ENCODE assay signal across 10 cellular contexts in genomic region chr19:49534632-49535385, GRCh38. TPM values are rescaled to one million over a fixed set of nuclear protein-coding genes. Genes with fewer than 3 reads are reported as not detected.
A peak's percentile ranks its signal among the peaks of the same experiment; 100 is the strongest.
DNase-seq lines count a peak whose midpoint lies in the region; ATAC-seq and TF ChIP-seq lines count a peak whose summit lies in the region.
"Had no signal": no experiment of that assay in that cellular context is flagged by ENCODE, and none has a peak within 500 bp of the region (broad histone marks: within the 10 kb centered on the region; RNA-seq: fewer than 3 reads in every experiment).

No MANE protein-coding gene starts in this region.

- H3K27me3 ChIP-seq in IMR-90 (ENCODE audit: control insufficient read depth, insufficient read depth, low read length) = no peaks in the 10 kb centered on the region

- no peak for TF ChIP-seq POLR2A in IMR-90 (IDR thresholded peaks at IDR 0.05; ENCODE audit: low read depth, low read length)

- H2BK20ac ChIP-seq in IMR-90 (ENCODE audit: low read depth, low read length) = no peak overlapping the region

- H3K27me3 Mint-ChIP-seq in CD14-positive monocyte (ENCODE audit: low read depth in 3 of 3) (peaks cover 8 to 33% (median 17%) of the 10 kb centered on the region in 3 donors), naive B cell (peaks cover 0 to 11% (median 0%) of the 10 kb centered on the region in 3 donors)
- peaks cover 4% of the 10 kb centered on the region for H3K27me3 Mint-ChIP-seq in activated T-helper 2 cell treated with anti-CD3 and anti-CD28 coated beads, Interferon-gamma antibody, Interleukin-2, Interleukin-4, amounts not matched to agents 10 μg/mL and 5 μg/mL and 100 μg/mL, durations not matched to agents 14 hours and 24 hours and 36 hours (ENCODE audit: low read depth)

- POLR2A ChIA-PET in IMR-90 (lab: Charles Lee; ENCODE audit: unreplicated experiment) = interaction anchor here (0.6 kb wide), 1 partner anchor 37 kb away, joined by 3 read pairs; no protein-coding TSS in a partner anchor

- 76% methylated on average over 5 of the region's 8 CpGs; no CpG with 5 or more reads in 1 of the 2 experiments for WGBS in IMR-90 (ENCODE audit: extremely low coverage in 2 of 2, insufficient read length in 1 of 2), 2 experiments

- H3K27ac Mint-ChIP-seq in CD14-positive monocyte (peak overlapping the region in 3 of 7 donors; percentile 9 to 74 (median 30)), naive B cell (peak overlapping the region in 5 of 6 donors; percentile 41 to 92 (median 80))
- peak overlapping the region; percentile 64 for H3K27ac Mint-ChIP-seq in activated T-helper 2 cell treated with anti-CD3 and anti-CD28 coated beads, Interferon-gamma antibody, Interleukin-2, Interleukin-4, amounts not matched to agents 10 μg/mL and 5 μg/mL and 100 μg/mL, durations not matched to agents 14 hours and 24 hours and 36 hours

- H2AFZ ChIP-seq in IMR-90 (replicated peaks; ENCODE audit: low read length, poor library complexity) = no peak overlapping the region

- no peak overlapping the region for H4K5ac ChIP-seq in IMR-90 (ENCODE audit: low read depth, low read length)

- no peak overlapping the region for H3K4me2 ChIP-seq in IMR-90 (ENCODE audit: low read depth, low read length)

- H3K4me1 Mint-ChIP-seq in CD14-positive monocyte = peaks cover 31% of the 10 kb centered on the region
- peaks cover 18% of the 10 kb centered on the region for H3K4me1 Mint-ChIP-seq in activated T-helper 2 cell treated with anti-CD3 and anti-CD28 coated beads, Interferon-gamma antibody, Interleukin-2, Interleukin-4, amounts not matched to agents 10 μg/mL and 5 μg/mL and 100 μg/mL, durations not matched to agents 14 hours and 24 hours and 36 hours (ENCODE audit: low read depth)
- H3K4me1 Mint-ChIP-seq in naive B cell = peaks cover 24 to 43% (median 39%) of the 10 kb centered on the region in 3 donors

- 0 out of 2 replicates have a peak, but pooled peaks cover 3% of the 10 kb centered on the region for H3K9me1 ChIP-seq in IMR-90 (ENCODE audit: insufficient read depth, low read length)

- no peak overlapping the region for H2BK15ac ChIP-seq in IMR-90 (ENCODE audit: low read depth, low read length)

- DNase-seq in CD14-positive monocyte (ENCODE audit: low spot score) (no peak), IMR-90 (no peak), naive B cell (no peak), NCI-H1417 (lab: John Stamatoyannopoulos, UW) (no peak), NCI-H345 treated with DMSO at 0.1 percent for 48 hours (lab: John Stamatoyannopoulos, UW; ENCODE audit: unreplicated experiment) (no peak), NCI-H1105 (lab: John Stamatoyannopoulos, UW) (no peak)
- DNase-seq in activated T-helper 2 cell treated with anti-CD3 and anti-CD28 coated beads, Interferon-gamma antibody, Interleukin-2, Interleukin-4, amounts not matched to agents 10 μg/mL and 5 μg/mL and 100 μg/mL, durations not matched to agents 14 hours and 24 hours and 36 hours (ENCODE audit: low spot score) = no peak
- DNase-seq: cortex of kidney, DMS79 had no signal

- no peak overlapping the region for H2BK5ac ChIP-seq in IMR-90 (ENCODE audit: low read depth, low read length, poor library complexity, severe bottlenecking)

- H3K23ac ChIP-seq in IMR-90 (ENCODE audit: low read depth, low read length) = peak overlapping the region; percentile 52; the same call in 1 of the 2 replicates

- no peak overlapping the region for H2BK120ac ChIP-seq in IMR-90 (ENCODE audit: low read depth, low read length)

- dilution Hi-C loops in IMR-90 (cut with HindIII; ENCODE audit: low sequenced_read_pairs, unreplicated experiment) = no loop called here

- peak overlapping the region; percentile 31 for H2AK9ac ChIP-seq in IMR-90 (replicated peaks; ENCODE audit: low read depth, low read length, poor library complexity)

- H3K9me3 Mint-ChIP-seq in CD14-positive monocyte (peaks cover 0 to 2% (median 0%) of the 10 kb centered on the region in 7 donors), naive B cell (no peaks in the 10 kb centered on the region)
- no peaks in the 10 kb centered on the region for H3K9me3 Mint-ChIP-seq in activated T-helper 2 cell treated with anti-CD3 and anti-CD28 coated beads, Interferon-gamma antibody, Interleukin-2, Interleukin-4, amounts not matched to agents 10 μg/mL and 5 μg/mL and 100 μg/mL, durations not matched to agents 14 hours and 24 hours and 36 hours

- H3K18ac ChIP-seq in IMR-90 (ENCODE audit: low read depth, low read length) = no peak overlapping the region

- ATAC-seq in IMR-90 (ENCODE audit: low read depth) (no peak), naive B cell (ENCODE audit: low read depth in 2 of 2) (no peak), HG02973 (IDR thresholded peaks at IDR 0.05; ENCODE audit: unreplicated experiment) (no peak)

- H4K8ac ChIP-seq in IMR-90 (ENCODE audit: low read depth in 2 of 2, low read length in 2 of 2) = no peak overlapping the region

- no TSS peak for BruUV-seq in IMR-90 (replicated peaks; lab: Mats Ljungman, UMichigan)

- CTCF ChIA-PET in IMR-90 (lab: Yijun Ruan, JAX) = interaction anchor here (0.9 kb wide), 1 partner anchor 12 kb away, joined by 5 read pairs; no protein-coding TSS in a partner anchor

- H3K36me3 Mint-ChIP-seq in CD14-positive monocyte (peaks cover 55 to 82% of the 10 kb centered on the region in 2 donors), naive B cell (no peaks in the 10 kb centered on the region)
- H3K36me3 Mint-ChIP-seq in activated T-helper 2 cell treated with anti-CD3 and anti-CD28 coated beads, Interferon-gamma antibody, Interleukin-2, Interleukin-4, amounts not matched to agents 10 μg/mL and 5 μg/mL and 100 μg/mL, durations not matched to agents 14 hours and 24 hours and 36 hours (ENCODE audit: low read depth) = no peaks in the 10 kb centered on the region

- peaks cover 4% of the 10 kb centered on the region for H3K4me1 ChIP-seq in IMR-90 (ENCODE audit: control insufficient read depth, insufficient read depth, low read length)

- no peak overlapping the region for H4K91ac ChIP-seq in IMR-90 (ENCODE audit: insufficient read depth, low read depth, low read length)

- peak overlapping the region; percentile 25; the same call in 1 of the 2 replicates for H2AK5ac ChIP-seq in IMR-90 (ENCODE audit: low read depth, low read length)

- H3K56ac ChIP-seq in IMR-90 (ENCODE audit: extremely low read depth, insufficient read depth, low read length) = no peak overlapping the region

- peaks cover 5 to 23% of the 10 kb centered on the region in 2 experiments for H3K79me1 ChIP-seq in IMR-90 (ENCODE audit: low read depth in 1 of 2, low read length in 2 of 2)

- intact Hi-C loops in CD14-positive monocyte (cut with micrococcal nuclease) = no loop called here
- intact Hi-C loops in IMR-90 (cut with micrococcal nuclease) = no loop called here
- intact Hi-C loops in activated T-helper 2 cell treated with anti-CD3 and anti-CD28 coated beads, Interferon-gamma antibody, Interleukin-2, Interleukin-4, amounts not matched to agents 10 μg/mL and 5 μg/mL and 100 μg/mL, durations not matched to agents 14 hours and 24 hours and 36 hours (cut with micrococcal nuclease) = no loop called here

- peaks cover 21% of the 10 kb centered on the region for H3K36me3 ChIP-seq in IMR-90 (ENCODE audit: control insufficient read depth, insufficient read depth, low read length)

- H3K4me3 Mint-ChIP-seq in CD14-positive monocyte = peak overlapping the region; percentile 80 to 89
- peak overlapping the region; percentile 80 for H3K4me3 Mint-ChIP-seq in activated T-helper 2 cell treated with anti-CD3 and anti-CD28 coated beads, Interferon-gamma antibody, Interleukin-2, Interleukin-4, amounts not matched to agents 10 μg/mL and 5 μg/mL and 100 μg/mL, durations not matched to agents 14 hours and 24 hours and 36 hours (ENCODE audit: low read depth)
- H3K4me3 Mint-ChIP-seq in naive B cell = peak overlapping the region; percentile 78 to 91 (median 90)

- TF ChIP-seq CTCF in CD14-positive monocyte (IDR thresholded peaks at IDR 0.05) (no peak), IMR-90 (conservative IDR thresholded peaks at IDR 0.05; ENCODE audit: low read depth, low read length) (no peak)

- H3K9me3 ChIP-seq in IMR-90 (ENCODE audit: control insufficient read depth, insufficient read depth, low read length) = no peaks in the 10 kb centered on the region

- no peak overlapping the region for H3K4ac ChIP-seq in IMR-90 (ENCODE audit: low read depth, low read length)

- in situ Hi-C loops in IMR-90 (cut with MboI; ENCODE audit: low sequenced_read_pairs) = no loop called here

- peaks cover 4% of the 10 kb centered on the region for H4K20me1 ChIP-seq in IMR-90 (ENCODE audit: insufficient read depth, low read length)

- H3K14ac ChIP-seq in IMR-90 (replicated peaks; ENCODE audit: low read depth, low read length) = no peak overlapping the region

- no peak overlapping the region for H3K9ac ChIP-seq in IMR-90 (ENCODE audit: low read depth, low read length)

- no peak for TF ChIP-seq RAD21 in IMR-90 (IDR thresholded peaks at IDR 0.05; ENCODE audit: low read length)

- H3K27ac ChIP-seq in IMR-90 (ENCODE audit: insufficient read depth, low read length) = no peak overlapping the region

- H3K4me3 ChIP-seq in IMR-90 (ENCODE audit: insufficient read depth, low read depth, low read length) = no peak overlapping the region

RNA-seq across cellular contexts. Expression of gene RCN3, which starts 7.0 kb away (rescaled TPM):
- polyA plus RNA-seq in CD14-positive monocyte (not detected), IMR-90 (2012; rRNA removed) (116 and 119 TPM in 2 replicates), naive B cell (ENCODE audit: low read depth in 6 of 6) (under 1 TPM in 2 of 6 donors, not detected in 4; 0.17 to 0.43 TPM)
- total RNA-seq in IMR-90 (2012; rRNA removed) = 102 and 111 TPM in 2 replicates
- 122 and 126 TPM in 2 replicates for polyA plus RNA-seq in IMR-90 (2012; cell fraction: cytosol; rRNA removed)
- 53.7 and 82.6 TPM in 2 replicates for polyA plus RNA-seq in IMR-90 (2012; cell fraction: nucleus; rRNA removed; ENCODE audit: low replicate concordance)
- total RNA-seq in activated T-helper 2 cell treated with anti-CD3 and anti-CD28 coated beads, Interferon-gamma antibody, Interleukin-2, Interleukin-4, amounts not matched to agents 10 μg/mL and 5 μg/mL and 100 μg/mL, durations not matched to agents 14 hours and 24 hours and 36 hours = 3.2 and 3.8 TPM in 2 replicates

RNA-seq across cellular contexts. Expression of gene FCGRT, which starts 22.3 kb away (rescaled TPM):
- 100 to 1,000 TPM; 720 to 930 TPM for polyA plus RNA-seq in CD14-positive monocyte
- total RNA-seq in IMR-90 (2012; rRNA removed) = 14.7 and 17.0 TPM in 2 replicates
- 64.8 and 68.7 TPM in 2 replicates for polyA plus RNA-seq in IMR-90 (2012; rRNA removed)
- polyA plus RNA-seq in IMR-90 (2012; cell fraction: cytosol; rRNA removed) = 76.9 and 114 TPM in 2 replicates
- 118 and 198 TPM in 2 replicates for polyA plus RNA-seq in IMR-90 (2012; cell fraction: nucleus; rRNA removed; ENCODE audit: low replicate concordance)
- 1.8 and 2.2 TPM in 2 replicates for total RNA-seq in activated T-helper 2 cell treated with anti-CD3 and anti-CD28 coated beads, Interferon-gamma antibody, Interleukin-2, Interleukin-4, amounts not matched to agents 10 μg/mL and 5 μg/mL and 100 μg/mL, durations not matched to agents 14 hours and 24 hours and 36 hours
- polyA plus RNA-seq in naive B cell (ENCODE audit: low read depth in 6 of 6) = 10 to 100 TPM; 56.7 to 69.7 (median 62.7) TPM

RNA-seq across cellular contexts. Expression of gene RPS11, which starts 38.6 kb away (rescaled TPM):
- polyA plus RNA-seq in CD14-positive monocyte (1,000 to 10,000 TPM; 1,103 to 1,481 TPM), IMR-90 (2012; rRNA removed) (5,513 and 6,961 TPM in 2 replicates), naive B cell (ENCODE audit: low read depth in 6 of 6) (1,000 to 10,000 TPM; 2,581 to 3,900 (median 3,339) TPM)
- 3,436 and 3,623 TPM in 2 replicates for total RNA-seq in IMR-90 (2012; rRNA removed)
- 2,872 and 3,119 TPM in 2 replicates for polyA plus RNA-seq in IMR-90 (2012; cell fraction: cytosol; rRNA removed)
- polyA plus RNA-seq in IMR-90 (2012; cell fraction: nucleus; rRNA removed; ENCODE audit: low replicate concordance) = 985 and 2,521 TPM in 2 replicates
- total RNA-seq in activated T-helper 2 cell treated with anti-CD3 and anti-CD28 coated beads, Interferon-gamma antibody, Interleukin-2, Interleukin-4, amounts not matched to agents 10 μg/mL and 5 μg/mL and 100 μg/mL, durations not matched to agents 14 hours and 24 hours and 36 hours = 2,145 and 2,173 TPM in 2 replicates

RNA-seq across cellular contexts. Expression of gene NOSIP, which starts 45.5 kb away (rescaled TPM):
- polyA plus RNA-seq in CD14-positive monocyte (100 to 1,000 TPM in 1 of 2 donors, 10 to 100 TPM in 1; 96.4 to 120 TPM), IMR-90 (2012; rRNA removed) (138 and 164 TPM in 2 replicates), naive B cell (ENCODE audit: low read depth in 6 of 6) (100 to 1,000 TPM in 5 of 6 donors, 10 to 100 TPM in 1; 89.5 to 136 (median 113) TPM)
- total RNA-seq in IMR-90 (2012; rRNA removed) = 118 and 130 TPM in 2 replicates
- 60.4 and 106 TPM in 2 replicates for polyA plus RNA-seq in IMR-90 (2012; cell fraction: cytosol; rRNA removed)
- 69.7 and 147 TPM in 2 replicates for polyA plus RNA-seq in IMR-90 (2012; cell fraction: nucleus; rRNA removed; ENCODE audit: low replicate concordance)
- total RNA-seq in activated T-helper 2 cell treated with anti-CD3 and anti-CD28 coated beads, Interferon-gamma antibody, Interleukin-2, Interleukin-4, amounts not matched to agents 10 μg/mL and 5 μg/mL and 100 μg/mL, durations not matched to agents 14 hours and 24 hours and 36 hours = 64.8 and 67.1 TPM in 2 replicates

RNA-seq across cellular contexts. Expression of gene PRRG2, which starts 46.3 kb away (rescaled TPM):
- polyA plus RNA-seq in CD14-positive monocyte (not detected), IMR-90 (2012; rRNA removed) (0.14 and 0.52 TPM in 2 replicates), naive B cell (ENCODE audit: low read depth in 6 of 6) (under 1 TPM in 5 of 6 donors, not detected in 1; 0.20 to 0.79 (median 0.62) TPM)
- under 0.01 and 0.54 TPM in 2 replicates for total RNA-seq in IMR-90 (2012; rRNA removed)
- polyA plus RNA-seq in IMR-90 (2012; cell fraction: cytosol; rRNA removed) = 0.13 and 0.25 TPM in 2 replicates
- 0.15 and 0.25 TPM in 2 replicates for polyA plus RNA-seq in IMR-90 (2012; cell fraction: nucleus; rRNA removed; ENCODE audit: low replicate concordance)
- 0.83 and 0.84 TPM in 2 replicates for total RNA-seq in activated T-helper 2 cell treated with anti-CD3 and anti-CD28 coated beads, Interferon-gamma antibody, Interleukin-2, Interleukin-4, amounts not matched to agents 10 μg/mL and 5 μg/mL and 100 μg/mL, durations not matched to agents 14 hours and 24 hours and 36 hours

Comparison
In these comparisons a context has a peak if more than half of its experiments do, and no peak if none do; other contexts are left out.
1. RNA of gene RCN3, which starts 7.0 kb away (polyA plus RNA-seq): 53.7 to 126 TPM in IMR-90; 0.17 to 0.43 TPM in naive B cell and not detected in CD14-positive monocyte; every median in the first group is over 10 times any median in the second.
2. Peak in every context shown above with its lines, with median percentiles within 50 percentile points of each other: H3K4me3 Mint-ChIP-seq.